In genomic region chr17:36534881-36535668, GRCh38 we compare ENCODE assay signal across 8 cellular contexts. TPM values are rescaled to one million over a fixed set of nuclear protein-coding genes. Genes with fewer than 3 reads are reported as not detected.
DNase-seq lines count a peak whose midpoint lies in the region; ATAC-seq, FAIRE-seq and TF ChIP-seq lines count a peak whose summit lies in the region.

TSS of gene PIGW (plus strand) at chr17:36534987. CDS start at chr17:36537102, 2,115 bp downstream.

- H3K27me3 ChIP-seq in endothelial cell of umbilical vein (ENCODE audit: control insufficient read depth in 2 of 2, insufficient read depth in 2 of 2, low read length in 2 of 2) = no peaks in the 10 kb centered on the region
- no peaks in the 10 kb centered on the region for H3K27me3 ChIP-seq in mononuclear cell (ENCODE audit: insufficient read depth, low read length)

- TF ChIP-seq POLR2A in endothelial cell of umbilical vein (IDR thresholded peaks at IDR 0.05; ENCODE audit: low read depth, low read length) = peak; percentile 94

- peaks cover 76% of the 10 kb centered on the region for H3K36me3 Mint-ChIP-seq in Calu3 (ENCODE audit: insufficient read depth, unreplicated experiment)

- H4K20me1 ChIP-seq in OCI-LY7 (ENCODE audit: insufficient read depth, low read length) = no peaks in the 10 kb centered on the region
- no peaks in the 10 kb centered on the region for H4K20me1 ChIP-seq in endothelial cell of umbilical vein (replicated peaks; ENCODE audit: control insufficient read depth, extremely low read depth, insufficient read depth, low read length)

- H3K9me2 ChIP-seq in OCI-LY7 (ENCODE audit: insufficient read depth, low read length) = no peaks in the 10 kb centered on the region

- FAIRE-seq in endothelial cell of umbilical vein (lab: Jason Lieb, UNC) = no peak

- POLR2A ChIA-PET in OCI-LY7 (lab: Charles Lee) (interaction anchor here (0.7 kb wide), 1 partner anchor 11 kb away, joined by 5 read pairs; no protein-coding TSS in a partner anchor), endothelial cell of umbilical vein (lab: Charles Lee) (interaction anchor here (0.6 to 1.0 kb wide), 2 partner anchors 10 kb away, joined by 3 to 6 read pairs; partner anchors contain the start of gene GGNBP2)

- H3K9ac ChIP-seq in endothelial cell of umbilical vein (replicated peaks; ENCODE audit: extremely low read depth, insufficient read depth, low read length) = peak within 1 kb of the TSS; percentile 94

- H3K27ac ChIP-seq in OCI-LY7 (ENCODE audit: low read depth, low read length, poor library complexity, severe bottlenecking) = peak within 1 kb of the TSS; percentile 91
- H3K27ac ChIP-seq in endothelial cell of umbilical vein (ENCODE audit: insufficient read depth, low read depth, low read length) = peak within 1 kb of the TSS; percentile 84

- peak within 1 kb of the TSS; percentile 93 for H3K27ac Mint-ChIP-seq in Calu3 (ENCODE audit: unreplicated experiment)

- H3K4me3 Mint-ChIP-seq in Calu3 (ENCODE audit: low read depth, unreplicated experiment) = peak within 1 kb of the TSS; percentile 99

- H2AFZ ChIP-seq in OCI-LY7 (ENCODE audit: low read length) (peak within 1 kb of the TSS; percentile 77), endothelial cell of umbilical vein (ENCODE audit: low read depth, low read length) (peak within 1 kb of the TSS; percentile 70)

- peaks cover 23% of the 10 kb centered on the region for H3K4me1 Mint-ChIP-seq in Calu3 (ENCODE audit: low read depth, unreplicated experiment)

- TF ChIP-seq CTCF in Calu3 (IDR thresholded peaks at IDR 0.05; ENCODE audit: unreplicated experiment) (peak; percentile 62), OCI-LY7 (conservative IDR thresholded peaks at IDR 0.05; ENCODE audit: low read length) (peak; percentile 39; the same call in 1 of the 2 replicates), endothelial cell of umbilical vein (IDR thresholded peaks at IDR 0.05; ENCODE audit: extremely low read depth in 1 of 2, insufficient read depth in 1 of 2, low read depth in 1 of 2, low read length in 2 of 2) (no peak)

- H3K4me2 ChIP-seq in OCI-LY7 (ENCODE audit: low read length) = peak within 1 kb of the TSS; percentile 75
- H3K4me2 ChIP-seq in endothelial cell of umbilical vein (ENCODE audit: insufficient read depth, low read length) = peak within 1 kb of the TSS; percentile 86

- H3K27me3 Mint-ChIP-seq in Calu3 (ENCODE audit: unreplicated experiment) = no peaks in the 10 kb centered on the region

- BruUV-seq in Calu3 (replicated peaks; lab: Mats Ljungman, UMichigan) (no TSS peak), OCI-LY7 (replicated peaks; lab: Mats Ljungman, UMichigan) (no TSS peak), endothelial cell of umbilical vein (replicated peaks; lab: Mats Ljungman, UMichigan) (no TSS peak)

- H3K4me1 ChIP-seq in OCI-LY7 (ENCODE audit: insufficient read depth, low read length, poor library complexity, severe bottlenecking) (peaks cover 32% of the 10 kb centered on the region), endothelial cell of umbilical vein (ENCODE audit: control insufficient read depth, extremely low read depth, insufficient read depth, low read length) (peaks cover 8% of the 10 kb centered on the region), mononuclear cell (ENCODE audit: insufficient read depth, low read length) (peaks cover 16% of the 10 kb centered on the region)

- intact Hi-C loops in Calu3 (cut with micrococcal nuclease; ENCODE audit: unreplicated experiment) = no loop called here
- intact Hi-C loops in OCI-LY7 (cut with micrococcal nuclease; ENCODE audit: unreplicated experiment) = loop anchor here (5.0 kb wide), 1 partner anchor 48 kb away; the partner anchor contains the start of gene ZNHIT3
- intact Hi-C loops in endothelial cell of umbilical vein (cut with micrococcal nuclease) = loop anchor here (1.0 kb wide), 2 partner anchors 9 to 49 kb away; partner anchors contain the start of genes GGNBP2 and ZNHIT3

- peak; percentile 72 for ATAC-seq in GM21447 (IDR thresholded peaks at IDR 0.05; ENCODE audit: unreplicated experiment)

- no peaks in the 10 kb centered on the region for H3K9me3 ChIP-seq in OCI-LY7 (ENCODE audit: low read length)
- no peaks in the 10 kb centered on the region for H3K9me3 ChIP-seq in endothelial cell of umbilical vein (replicated peaks; ENCODE audit: control insufficient read depth, insufficient read depth, low read length)
- H3K9me3 ChIP-seq in mononuclear cell (ENCODE audit: low read depth, low read length) = no peaks in the 10 kb centered on the region

- peaks cover 74% of the 10 kb centered on the region for H3K36me3 ChIP-seq in OCI-LY7 (ENCODE audit: insufficient read depth, low read length)
- peaks cover 4 to 7% of the 10 kb centered on the region in 2 experiments for H3K36me3 ChIP-seq in endothelial cell of umbilical vein (ENCODE audit: control insufficient read depth in 2 of 2, extremely low read depth in 1 of 2, insufficient read depth in 2 of 2, low read length in 2 of 2)

- H3K4me3 ChIP-seq in OCI-LY7 (ENCODE audit: low read depth, low read length, poor library complexity, severe bottlenecking) (peak within 1 kb of the TSS; percentile 78), endothelial cell of umbilical vein (replicated peaks in 1 of 3; ENCODE audit: insufficient read depth in 1 of 3, low read depth in 1 of 3, low read length in 3 of 3) (peak within 1 kb of the TSS; percentile 63 to 84 (median 70)), mononuclear cell (ENCODE audit: low read length) (peak within 1 kb of the TSS; percentile 94)

- dilution Hi-C loops in endothelial cell of umbilical vein (cut with MboI; ENCODE audit: extremely low pct_ligation_motif_present, low sequenced_read_pairs) = no loop called here

- DNase-seq in Calu3 = peak; percentile 100
- DNase-seq in HuH-7.5 (ENCODE audit: low spot score) = peak; percentile 80
- peak; percentile 94 for DNase-seq in OCI-LY7 (ENCODE audit: low spot score)
- DNase-seq in activated CD8-positive, alpha-beta memory T cell treated with anti-CD3 and anti-CD28 coated beads, Interleukin-2, amount 50 U/mL, for 48 hours = peak; percentile 93
- DNase-seq in endothelial cell of umbilical vein (ENCODE audit: low read depth, low spot score) = peak; percentile 90
- peak; percentile 82 to 85 for DNase-seq in stimulated activated CD8-positive, alpha-beta memory T cell treated with anti-CD3 and anti-CD28 coated beads, Interleukin-2, amount 100 ng/mL, for 48 hours (ENCODE audit: low read depth in 2 of 2)

- no peaks in the 10 kb centered on the region for H3K9me1 ChIP-seq in endothelial cell of umbilical vein (replicated peaks; ENCODE audit: control insufficient read depth, extremely low read depth, insufficient read depth, low read length)

- CTCF ChIA-PET in Calu3 (lab: Charles Lee) (interaction anchor here (0.9 to 3.9 kb wide), 11 partner anchors 10 to 67 kb away, joined by 3 to 58 read pairs (median 4); partner anchors contain the start of genes DHRS11, GGNBP2 and MRM1), OCI-LY7 (lab: Charles Lee; ENCODE audit: unreplicated experiment) (no interaction called here), endothelial cell of umbilical vein (lab: Charles Lee) (interaction anchor here (1.3 to 4.3 kb wide), 3 partner anchors 10 to 52 kb away, joined by 3 to 31 read pairs (median 12); partner anchors contain the start of gene GGNBP2)

- H3K79me2 ChIP-seq in OCI-LY7 (ENCODE audit: insufficient read depth, low read depth, low read length) = peaks cover 54% of the 10 kb centered on the region
- H3K79me2 ChIP-seq in endothelial cell of umbilical vein (ENCODE audit: control insufficient read depth, insufficient read depth, low read length) = peaks cover 6% of the 10 kb centered on the region

- no peaks in the 10 kb centered on the region for H3K9me3 Mint-ChIP-seq in Calu3 (ENCODE audit: low read depth, unreplicated experiment)

TF ChIP-seq in endothelial cell of umbilical vein, 7 proteins besides CTCF, POLR2A, EP300 and RAD21:
- TF ChIP-seq POLR2AphosphoS5 (IDR thresholded peaks at IDR 0.05; ENCODE audit: insufficient read depth, low read depth, low read length) = peak; percentile 99
- peak; percentile 95 for TF ChIP-seq MAX (IDR thresholded peaks at IDR 0.05; ENCODE audit: insufficient read depth, insufficient read length)
- TF ChIP-seq JUN (IDR thresholded peaks at IDR 0.05; ENCODE audit: borderline replicate concordance, insufficient read depth, insufficient read length, low read depth) = no peak
- no peak for TF ChIP-seq FOS (IDR thresholded peaks at IDR 0.05; ENCODE audit: borderline replicate concordance, insufficient read depth, low read length)
- TF ChIP-seq MYC (IDR thresholded peaks at IDR 0.05; ENCODE audit: low read depth, low read length) = peak; percentile 97
- no peak for TF ChIP-seq EZH2 (IDR thresholded peaks at IDR 0.05; ENCODE audit: borderline replicate concordance, low read depth, low read length, severe bottlenecking)
- no peak for TF ChIP-seq GATA2 (IDR thresholded peaks at IDR 0.05; ENCODE audit: insufficient read depth, insufficient read length, low read depth, low read length)

RNA-seq across cellular contexts. Expression of gene PIGW, which starts in this region (rescaled TPM):
- total RNA-seq in Calu3 (2022) (71.1 and 78.9 TPM in 2 replicates), OCI-LY7 (2022) (15.3 and 17.3 TPM in 2 replicates), endothelial cell of umbilical vein (13.1 and 16.3 TPM in 2 replicates), mononuclear cell (2.6 TPM)
- total RNA-seq in OCI-LY7 (2014; rRNA removed; shearing (Covaris generic)) = 4.6 and 5.6 TPM in 2 replicates
- 5.1 and 5.9 TPM in 2 replicates for polyA plus RNA-seq in endothelial cell of umbilical vein
- 6.8 and 7.0 TPM in 2 replicates for polyA plus RNA-seq in endothelial cell of umbilical vein (2011; cell fraction: cytosol; rRNA removed)
- 3.1 and 5.1 TPM in 2 replicates for polyA plus RNA-seq in endothelial cell of umbilical vein (2011; cell fraction: nucleus; rRNA removed)
- 9.6 and 18.9 TPM in 2 replicates for polyA plus RNA-seq in endothelial cell of umbilical vein (2012)
- polyA minus RNA-seq in endothelial cell of umbilical vein = 5.0 and 5.5 TPM in 2 replicates
- polyA minus RNA-seq in endothelial cell of umbilical vein (2011; cell fraction: cytosol; rRNA and poly(A)+ RNA removed) = 5.9 TPM
- polyA minus RNA-seq in endothelial cell of umbilical vein (2011; cell fraction: nucleus; rRNA and poly(A)+ RNA removed) = 2.3 and 4.4 TPM in 2 replicates

Comparison
In these comparisons a context has a peak if more than half of its experiments do, and no peak if none do; other contexts are left out.
1. Peak in every context shown above with its lines: DNase-seq, ATAC-seq, H3K4me3 ChIP-seq and H3K27ac ChIP-seq.
2. CTCF ChIP-seq: peak in Calu3 (single experiment) and OCI-LY7 (single experiment); none in endothelial cell of umbilical vein (0 of 2).